In the genomic region with DNA sequence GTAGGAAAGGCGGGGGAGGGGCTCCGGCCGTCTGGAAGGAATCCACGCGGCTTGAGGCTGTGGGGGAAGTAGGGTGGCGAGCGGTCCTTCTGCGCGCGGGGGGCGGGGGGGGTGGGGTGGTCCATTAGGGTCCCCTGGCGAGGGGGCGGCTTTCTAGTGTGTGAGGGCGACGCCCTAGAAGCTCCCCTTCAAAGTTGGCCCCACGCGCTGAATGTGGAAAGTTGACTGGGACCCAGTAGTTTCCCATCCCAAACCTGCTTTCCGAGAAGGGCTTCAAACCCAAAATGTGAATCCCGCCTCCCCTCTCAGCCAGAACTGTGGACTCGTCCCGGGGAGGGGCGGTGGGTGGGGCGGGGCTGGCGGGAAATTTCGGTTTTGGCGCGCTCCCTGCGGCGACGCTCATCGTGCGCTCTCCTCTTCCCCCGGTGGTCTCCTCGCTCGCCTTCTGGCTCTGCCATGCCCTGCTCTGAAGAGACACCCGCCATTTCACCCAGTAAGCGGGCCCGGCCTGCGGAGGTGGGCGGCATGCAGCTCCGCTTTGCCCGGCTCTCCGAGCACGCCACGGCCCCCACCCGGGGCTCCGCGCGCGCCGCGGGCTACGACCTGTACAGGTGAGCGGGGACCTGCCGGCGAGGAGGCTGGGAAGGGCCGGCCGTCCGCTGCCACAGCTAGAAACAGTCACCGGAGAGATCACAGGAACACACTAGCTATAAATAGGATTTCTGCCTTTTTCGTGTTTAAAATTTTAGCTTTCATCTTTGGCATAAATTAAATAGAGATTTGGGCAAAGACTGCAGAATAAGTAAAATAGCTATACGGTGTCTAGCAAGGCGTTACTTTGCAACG, we compare ENCODE assay signal across 8 cellular contexts. TPM values are rescaled to one million over a fixed set of nuclear protein-coding genes. Genes with fewer than 3 reads are reported as not detected.
DNase-seq lines count a peak whose midpoint lies in the region; ATAC-seq, FAIRE-seq and TF ChIP-seq lines count a peak whose summit lies in the region.

No MANE protein-coding gene starts in this region.

- H3K9ac ChIP-seq in kidney (ENCODE audit: low read length in 2 of 2) = peak overlapping the region in 1 of 2 donors; percentile 87

- no peak for FAIRE-seq in kidney (lab: Jason Lieb, UNC)

- intact Hi-C loops in kidney (cut with DNase I) = no loop called here

- TF ChIP-seq CTCF in WERI-Rb-1 (IDR thresholded peaks at IDR 0.05; ENCODE audit: low read depth, low read length) (no peak), kidney (IDR thresholded peaks at IDR 0.05; ENCODE audit: borderline replicate concordance, extremely low read depth, insufficient read depth) (no peak)

- peak overlapping the region; percentile 97 for H3K27ac ChIP-seq in WERI-Rb-1
- peak overlapping the region; percentile 92 for H3K27ac ChIP-seq in caudate nucleus (ENCODE audit: low read depth, low read length)
- H3K27ac ChIP-seq in kidney (ENCODE audit: low read depth in 2 of 2, low read length in 2 of 2) = peak overlapping the region; percentile 96 to 99

- H3K4me1 ChIP-seq in kidney (ENCODE audit: control insufficient read depth in 1 of 2, insufficient read depth in 1 of 2, low read depth in 1 of 2, low read length in 2 of 2) = peaks cover 6 to 11% of the 10 kb centered on the region in 2 donors

- H3K36me3 ChIP-seq in WERI-Rb-1 (peaks cover 35% of the 10 kb centered on the region), kidney (ENCODE audit: control insufficient read depth in 1 of 2, insufficient read depth in 2 of 2, low read length in 2 of 2) (peaks cover 11 to 16% of the 10 kb centered on the region in 2 donors)

- H3K9me3 ChIP-seq in WERI-Rb-1 (ENCODE audit: severe bottlenecking) (no peaks in the 10 kb centered on the region), kidney (ENCODE audit: control insufficient read depth in 1 of 2, low read length in 2 of 2) (no peaks in the 10 kb centered on the region)

- no peaks in the 10 kb centered on the region for H3K27me3 ChIP-seq in WERI-Rb-1 (ENCODE audit: insufficient read depth, low read depth, severe bottlenecking)

- peak; percentile 49 for ATAC-seq in HG02870 (IDR thresholded peaks at IDR 0.05; ENCODE audit: unreplicated experiment)

- DNase-seq in NCI-H510A treated with DMSO at 0.1 percent for 48 hours (lab: John Stamatoyannopoulos, UW) (peak; percentile 29), NCI-H510A (lab: John Stamatoyannopoulos, UW) (no peak), NCI-H1930 (lab: John Stamatoyannopoulos, UW) (peak; percentile 10 to 32), WERI-Rb-1 (peak; percentile 75), caudate nucleus (lab: John Stamatoyannopoulos, UW) (peak in 60 of 61 donors; percentile 11 to 87 (median 65)), kidney (peak; percentile 88)
- peak; percentile 53 to 73 (median 67) for DNase-seq in stimulated activated CD4-positive, alpha-beta T cell treated with anti-CD3 and anti-CD28 coated beads, Interleukin-1b, Interleukin-23, amount 100 ng/mL, for 24 hours (ENCODE audit: low read depth in 4 of 4, low spot score in 1 of 4)

- H3K4me3 ChIP-seq in WERI-Rb-1 (ENCODE audit: low read depth, low read length) (peak overlapping the region; percentile 96), kidney (ENCODE audit: low read length in 2 of 2) (peak overlapping the region; percentile 85 to 89)

RNA-seq across cellular contexts. Expression of a gene that starts 0.8 kb away (rescaled TPM):
- 85.6 TPM for total RNA-seq in kidney
- 95.5 TPM for polyA plus RNA-seq in kidney (ENCODE audit: insufficient read depth, low read depth, low replicate concordance)
